Comparison of ENCODE assay signal across 1 cellular context in genomic region chr4:158903079-158903456, GRCh38.
TF ChIP-seq lines count a peak whose summit lies in the region.

No MANE protein-coding gene starts in this region.

TF ChIP-seq in H1, 55 proteins besides CTCF, POLR2A, EP300 and RAD21:
- TF ChIP-seq SUZ12 (IDR thresholded peaks at IDR 0.05; ENCODE audit: low read length) (no peak), BACH1 (IDR thresholded peaks at IDR 0.05; ENCODE audit: low read length) (no peak), GTF2F1 (IDR thresholded peaks at IDR 0.05; ENCODE audit: borderline replicate concordance, low read depth, low read length) (no peak), SP1 (IDR thresholded peaks at IDR 0.05; ENCODE audit: low read depth, low read length) (no peak)
